In the genomic region with DNA sequence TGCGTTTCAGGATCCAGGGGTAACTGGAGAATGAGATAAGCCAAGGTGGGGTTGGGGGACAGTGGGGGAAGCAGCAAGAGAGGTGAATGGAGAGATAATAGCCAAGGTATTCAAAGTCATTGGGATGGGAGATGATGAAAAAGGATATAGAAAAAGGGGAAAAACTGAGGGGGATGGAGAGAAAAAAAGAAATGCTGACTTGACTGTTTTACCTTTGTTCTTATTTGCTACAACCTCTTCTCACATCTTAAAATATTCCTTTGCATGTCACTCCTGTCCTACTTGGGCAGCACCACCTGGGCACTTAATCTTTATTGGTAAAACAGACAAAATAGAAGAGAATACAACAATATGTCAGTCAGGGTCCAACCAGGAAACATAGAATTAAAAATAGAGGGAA, we compare ENCODE assay signal across 9 cellular contexts.
"Had no signal": no experiment of that assay in that cellular context is flagged by ENCODE, and none has a peak within 500 bp of the region (broad histone marks: within the 10 kb centered on the region; RNA-seq: fewer than 3 reads in every experiment).

No MANE protein-coding gene starts in this region.

- H3K4me2 ChIP-seq: GM23338, KMS-11 had no signal

- H3K27ac ChIP-seq: KMS-11 had no signal

- FAIRE-seq: HTR-8/SVneo had no signal

- H3K36me3 ChIP-seq: HAP-1 had no signal

- H3K9me3 ChIP-seq: HAP-1 had no signal

- H3K9ac ChIP-seq: KMS-11 had no signal

- H2AFZ ChIP-seq: GM23338 had no signal

- H3K9me3 Mint-ChIP-seq: GM23338, HFFc6 had no signal

- H3K4me3 Mint-ChIP-seq: GM23338, HFFc6 had no signal

- DNase-seq: H7, HFFc6, Karpas-422, KBM-7 had no signal

- H3K4me1 ChIP-seq: HAP-1 had no signal

- H3K4me3 ChIP-seq: GM23338, HAP-1 had no signal

- ATAC-seq: GM23338, HCT116 had no signal

- H3K27ac Mint-ChIP-seq: GM23338, HFFc6 had no signal
